Comparison of ENCODE assay signal across 9 cellular contexts in genomic region chr19:46571495-46571894, GRCh38. TPM values are rescaled to one million over a fixed set of nuclear protein-coding genes. Genes with fewer than 3 reads are reported as not detected.
DNase-seq lines count a peak whose midpoint lies in the region; ATAC-seq and TF ChIP-seq lines count a peak whose summit lies in the region.
"Had no signal": no experiment of that assay in that cellular context is flagged by ENCODE, and none has a peak within 500 bp of the region (broad histone marks: within the 10 kb centered on the region; RNA-seq: fewer than 3 reads in every experiment).

No MANE protein-coding gene starts in this region.

- H3K4me3 ChIP-seq in Panc1 (ENCODE audit: low read depth in 2 of 2, low read length in 2 of 2), result no peak overlapping the region
- no peak overlapping the region for H3K4me3 ChIP-seq in testis
- H3K4me3 ChIP-seq: gastrocnemius medialis had no signal

- no peaks in the 10 kb centered on the region for H3K9me3 Mint-ChIP-seq in glutamatergic neuron (ENCODE audit: unreplicated experiment)
- H3K9me3 Mint-ChIP-seq in stimulated activated effector memory CD8-positive, alpha-beta T cell treated with anti-CD3 and anti-CD28 coated beads, Interleukin-12 subunit alpha, Interleukin-12 subunit beta, amount 100 ng/mL, for 72 hours, result no peaks in the 10 kb centered on the region

- POLR2A ChIA-PET in Panc1 (lab: Charles Lee), result no interaction called here

- in situ Hi-C loops in Panc1 (cut with HindIII; ENCODE audit: low pct_unique_long_range_greater_than_20kb, low sequenced_read_pairs), result no loop called here

- no TSS peak for BruUV-seq in Panc1 (replicated peaks; lab: Mats Ljungman, UMichigan)

- CTCF ChIA-PET in Panc1 (lab: Charles Lee), result interaction anchor here (0.6 to 0.7 kb wide), 2 partner anchors 23 to 29 kb away, joined by 3 to 4 read pairs; no protein-coding TSS in a partner anchor

- H3K9me3 ChIP-seq in Panc1 (ENCODE audit: control insufficient read depth, insufficient read depth, low read depth, low read length) (no peaks in the 10 kb centered on the region), testis (no peaks in the 10 kb centered on the region)
- H3K9me3 ChIP-seq: gastrocnemius medialis had no signal

- WGBS in testis, 2 donors, result 65 to 71% methylated on average over 5 of the region's 5 CpGs

- H3K36me3 ChIP-seq in Panc1 (ENCODE audit: control insufficient read depth, insufficient read depth, low read length) (no peaks in the 10 kb centered on the region), testis (ENCODE audit: low read depth, missing control alignments) (no peaks in the 10 kb centered on the region)
- H3K36me3 ChIP-seq: gastrocnemius medialis had no signal

- TF ChIP-seq CTCF in AG09319 (IDR thresholded peaks at IDR 0.05; ENCODE audit: low read depth, low read length) (peak; percentile 7), GM12874 (IDR thresholded peaks at IDR 0.05; ENCODE audit: insufficient read depth, low read depth, low read length) (0 out of 2 replicates have a peak, but pooled peaks have one; percentile 0), Panc1 (IDR thresholded peaks at IDR 0.05) (peak; percentile 46), glutamatergic neuron (IDR thresholded peaks at IDR 0.05; ENCODE audit: partially characterized antibody, unreplicated experiment) (no peak), testis (IDR thresholded peaks at IDR 0.05) (no peak)

- H3K36me3 Mint-ChIP-seq in glutamatergic neuron (ENCODE audit: unreplicated experiment), result no peaks in the 10 kb centered on the region
- no peaks in the 10 kb centered on the region for H3K36me3 Mint-ChIP-seq in stimulated activated effector memory CD8-positive, alpha-beta T cell treated with anti-CD3 and anti-CD28 coated beads, Interleukin-12 subunit alpha, Interleukin-12 subunit beta, amount 100 ng/mL, for 72 hours

- peaks cover 5% of the 10 kb centered on the region for H3K4me1 Mint-ChIP-seq in glutamatergic neuron (ENCODE audit: low read depth, unreplicated experiment)
- peaks cover 8% of the 10 kb centered on the region for H3K4me1 Mint-ChIP-seq in stimulated activated effector memory CD8-positive, alpha-beta T cell treated with anti-CD3 and anti-CD28 coated beads, Interleukin-12 subunit alpha, Interleukin-12 subunit beta, amount 100 ng/mL, for 72 hours

- peaks cover 2% of the 10 kb centered on the region for H3K27me3 Mint-ChIP-seq in glutamatergic neuron (ENCODE audit: unreplicated experiment)

- no peak overlapping the region for H3K27ac ChIP-seq in Panc1 (ENCODE audit: low read length)
- H3K27ac ChIP-seq in testis, result no peak overlapping the region
- H3K27ac ChIP-seq: gastrocnemius medialis had no signal

- H3K4me3 Mint-ChIP-seq in glutamatergic neuron (ENCODE audit: unreplicated experiment), result no peak overlapping the region
- H3K4me3 Mint-ChIP-seq in stimulated activated effector memory CD8-positive, alpha-beta T cell treated with anti-CD3 and anti-CD28 coated beads, Interleukin-12 subunit alpha, Interleukin-12 subunit beta, amount 100 ng/mL, for 72 hours, result no peak overlapping the region

- intact Hi-C loops in Panc1 (cut with micrococcal nuclease; ENCODE audit: unreplicated experiment) (no loop called here), testis (cut with DNase I; ENCODE audit: low total_unique reads) (no loop called here)

- TF ChIP-seq POLR2A in testis (IDR thresholded peaks at IDR 0.05), result no peak

- ATAC-seq in Panc1, result peak; percentile 83
- no peak for ATAC-seq in HG02870 (IDR thresholded peaks at IDR 0.05; ENCODE audit: unreplicated experiment)
- ATAC-seq in HG03280 (IDR thresholded peaks at IDR 0.05; ENCODE audit: unreplicated experiment), result no peak
- no peak for ATAC-seq in stimulated activated effector memory CD8-positive, alpha-beta T cell treated with anti-CD3 and anti-CD28 coated beads, Interleukin-12 subunit alpha, Interleukin-12 subunit beta, amount 100 ng/mL, for 72 hours
- ATAC-seq: gastrocnemius medialis had no signal

- H3K4me1 ChIP-seq in Panc1 (ENCODE audit: control insufficient read depth, insufficient read depth, low read length) (no peaks in the 10 kb centered on the region), testis (no peaks in the 10 kb centered on the region)
- H3K4me1 ChIP-seq: gastrocnemius medialis had no signal

- no peak overlapping the region for H3K27ac Mint-ChIP-seq in glutamatergic neuron (ENCODE audit: unreplicated experiment)
- no peak overlapping the region for H3K27ac Mint-ChIP-seq in stimulated activated effector memory CD8-positive, alpha-beta T cell treated with anti-CD3 and anti-CD28 coated beads, Interleukin-12 subunit alpha, Interleukin-12 subunit beta, amount 100 ng/mL, for 72 hours

- no peak for DNase-seq in AG09319 (ENCODE audit: extremely low read depth, low read depth)
- DNase-seq in Panc1 (ENCODE audit: low read depth, low spot score), result no peak
- DNase-seq in glutamatergic neuron, result peak; percentile 27
- DNase-seq in testis, result no peak
- DNase-seq in stimulated activated effector memory CD8-positive, alpha-beta T cell treated with anti-CD3 and anti-CD28 coated beads, Interleukin-12 subunit alpha, Interleukin-12 subunit beta, amount 100 ng/mL, for 72 hours (ENCODE audit: low spot score in 2 of 2), result no peak
- DNase-seq: gastrocnemius medialis had no signal

- H3K27me3 ChIP-seq in Panc1 (ENCODE audit: control insufficient read depth, insufficient read depth, low read length) (no peaks in the 10 kb centered on the region), testis (no peaks in the 10 kb centered on the region)
- H3K27me3 ChIP-seq: gastrocnemius medialis had no signal

RNA-seq across cellular contexts. Expression of gene CALM3, which starts 29.6 kb away (rescaled TPM):
- total RNA-seq in Panc1 (2021; ENCODE audit: unreplicated experiment), result 212 TPM
- 249 TPM for polyA plus RNA-seq in Panc1 (2012; ENCODE audit: insufficient read length)
- total RNA-seq in glutamatergic neuron (ENCODE audit: unreplicated experiment), result 845 TPM
- total RNA-seq in testis, result 100 to 1,000 TPM; 357 to 380 TPM
- polyA plus RNA-seq in testis (ENCODE audit: insufficient read depth, low read depth, low replicate concordance), result 889 TPM

RNA-seq across cellular contexts. Expression of gene PTGIR, which starts 53.4 kb away (rescaled TPM):
- total RNA-seq in Panc1 (2021; ENCODE audit: unreplicated experiment) (0.08 TPM), glutamatergic neuron (ENCODE audit: unreplicated experiment) (0.27 TPM), testis (under 1 TPM; 0.63 to 0.87 TPM)
- polyA plus RNA-seq in Panc1 (2012; ENCODE audit: insufficient read length), result not detected
- 1.0 TPM for polyA plus RNA-seq in testis (ENCODE audit: insufficient read depth, low read depth, low replicate concordance)

Comparison
In these comparisons a context has a peak if more than half of its experiments do, and no peak if none do; other contexts are left out.
1. CTCF ChIP-seq: peak in AG09319 (single experiment), GM12874 (single experiment) and Panc1 (single experiment); none in glutamatergic neuron (single experiment) and testis (0 of 3).